Comparison of ENCODE assay signal across 8 cellular contexts in the genomic region with DNA sequence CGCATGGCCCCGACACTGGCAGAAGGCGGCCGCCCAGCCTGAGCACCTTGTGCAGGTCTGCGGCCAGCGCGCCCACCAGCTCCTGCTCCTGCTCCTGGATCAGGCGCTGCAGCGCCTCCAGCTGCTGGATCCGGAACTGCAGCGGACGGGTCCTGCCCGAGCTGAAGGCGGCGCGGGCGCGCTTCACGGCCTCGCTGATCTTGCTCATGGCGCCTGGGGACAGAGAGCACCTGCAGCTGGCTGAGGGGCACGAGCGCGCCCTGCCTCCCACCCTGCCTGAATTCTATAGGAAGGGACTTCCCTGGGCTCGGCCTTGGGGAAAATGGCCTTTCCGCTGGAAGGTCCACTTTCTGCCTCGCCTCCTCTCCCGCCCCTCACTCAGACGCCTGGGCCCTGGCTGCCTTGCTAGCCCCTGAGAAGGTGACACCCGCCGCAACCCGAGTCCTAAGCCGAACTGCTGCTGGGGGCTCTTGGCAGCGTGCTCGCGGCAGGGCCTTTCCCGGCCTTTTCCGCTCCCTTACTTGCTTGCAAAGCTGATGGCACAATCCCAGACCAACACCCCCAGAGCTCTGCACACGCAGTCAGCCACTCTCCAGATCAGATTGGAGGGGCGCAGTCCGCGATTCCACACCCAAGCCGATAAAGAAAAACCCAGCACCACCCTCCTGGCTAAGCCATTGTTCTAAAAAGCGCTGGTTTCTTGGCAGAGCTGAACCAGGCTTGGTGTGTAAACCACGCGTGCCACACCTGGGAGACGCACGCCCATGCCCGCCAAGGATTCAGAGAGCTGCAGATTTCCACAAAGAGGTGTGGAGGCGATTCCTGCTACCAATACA. TPM values are rescaled to one million over a fixed set of nuclear protein-coding genes. Genes with fewer than 3 reads are reported as not detected.
DNase-seq lines count a peak whose midpoint lies in the region; ATAC-seq and TF ChIP-seq lines count a peak whose summit lies in the region.

No MANE protein-coding gene starts in this region.

- TF ChIP-seq RAD21 in IMR-90 (IDR thresholded peaks at IDR 0.05; ENCODE audit: low read length) = peak; percentile 49; the same call in 1 of the 2 replicates

- no peak overlapping the region for H3K4me3 ChIP-seq in IMR-90 (ENCODE audit: insufficient read depth, low read depth, low read length)
- peak overlapping the region; percentile 56 for H3K4me3 ChIP-seq in right cardiac atrium (ENCODE audit: low read length)
- H3K4me3 ChIP-seq in psoas muscle = peak overlapping the region; percentile 68
- peak overlapping the region; percentile 47 for H3K4me3 ChIP-seq in upper lobe of right lung

- H3K27me3 ChIP-seq in IMR-90 (ENCODE audit: control insufficient read depth, insufficient read depth, low read length) (peaks cover 35% of the 10 kb centered on the region), right cardiac atrium (ENCODE audit: control insufficient read depth, insufficient read depth) (no peaks in the 10 kb centered on the region), psoas muscle (ENCODE audit: insufficient read depth in 3 of 3, low read length in 2 of 3) (no peaks in the 10 kb centered on the region), upper lobe of right lung (no peaks in the 10 kb centered on the region)

- H3K14ac ChIP-seq in IMR-90 (replicated peaks; ENCODE audit: low read depth, low read length) = no peak overlapping the region

- in situ Hi-C loops in IMR-90 (cut with MboI; ENCODE audit: low sequenced_read_pairs) = no loop called here

- H3K9ac ChIP-seq in IMR-90 (ENCODE audit: low read depth, low read length) = no peak overlapping the region

- no peaks in the 10 kb centered on the region for H3K79me1 ChIP-seq in IMR-90 (ENCODE audit: low read depth in 1 of 2, low read length in 2 of 2)

- no peak overlapping the region for H4K8ac ChIP-seq in IMR-90 (ENCODE audit: low read depth in 2 of 2, low read length in 2 of 2)

- no peak overlapping the region for H2BK5ac ChIP-seq in IMR-90 (ENCODE audit: low read depth, low read length, poor library complexity, severe bottlenecking)

- H3K36me3 ChIP-seq in IMR-90 (ENCODE audit: control insufficient read depth, insufficient read depth, low read length) (no peaks in the 10 kb centered on the region), psoas muscle (ENCODE audit: insufficient read depth in 1 of 2, low read depth in 1 of 2) (no peaks in the 10 kb centered on the region), upper lobe of right lung (no peaks in the 10 kb centered on the region)

- DNase-seq in ELF-1 (ENCODE audit: low read depth, low spot score) (peak; percentile 98), IMR-90 (peak; percentile 55), T-helper 1 cell (peak; percentile 54 to 79 (median 70)), right cardiac atrium (peak; percentile 90 to 97 (median 97)), psoas muscle (peak; percentile 93 to 96), upper lobe of right lung (peak; percentile 95)

- H2AK9ac ChIP-seq in IMR-90 (replicated peaks; ENCODE audit: low read depth, low read length, poor library complexity) = peak overlapping the region; percentile 76

- H3K9me3 ChIP-seq in IMR-90 (ENCODE audit: control insufficient read depth, insufficient read depth, low read length) (no peaks in the 10 kb centered on the region), right cardiac atrium (ENCODE audit: control insufficient read depth, low read length) (no peaks in the 10 kb centered on the region), psoas muscle (no peaks in the 10 kb centered on the region), upper lobe of right lung (no peaks in the 10 kb centered on the region)

- TF ChIP-seq POLR2A in IMR-90 (IDR thresholded peaks at IDR 0.05; ENCODE audit: low read depth, low read length) = no peak

- BruUV-seq in IMR-90 (replicated peaks; lab: Mats Ljungman, UMichigan) = no TSS peak

- no peak overlapping the region for H3K18ac ChIP-seq in IMR-90 (ENCODE audit: low read depth, low read length)

- H2BK15ac ChIP-seq in IMR-90 (ENCODE audit: low read depth, low read length) = no peak overlapping the region

- H4K91ac ChIP-seq in IMR-90 (ENCODE audit: insufficient read depth, low read depth, low read length) = no peak overlapping the region

- H3K4ac ChIP-seq in IMR-90 (ENCODE audit: low read depth, low read length) = no peak overlapping the region

- H3K9me1 ChIP-seq in IMR-90 (ENCODE audit: insufficient read depth, low read length) = no peaks in the 10 kb centered on the region

- H3K27ac ChIP-seq in IMR-90 (ENCODE audit: insufficient read depth, low read length) = no peak overlapping the region
- peak overlapping the region; percentile 48 for H3K27ac ChIP-seq in angular gyrus (ENCODE audit: low read depth, low read length)
- H3K27ac ChIP-seq in right cardiac atrium (ENCODE audit: low read length) = no peak overlapping the region
- peak overlapping the region; percentile 36 for H3K27ac ChIP-seq in psoas muscle
- H3K27ac ChIP-seq in upper lobe of right lung = peak overlapping the region; percentile 47

- H3K4me1 ChIP-seq in IMR-90 (ENCODE audit: control insufficient read depth, insufficient read depth, low read length) = no peaks in the 10 kb centered on the region
- no peaks in the 10 kb centered on the region for H3K4me1 ChIP-seq in right cardiac atrium (ENCODE audit: control insufficient read depth, insufficient read depth, low read length)
- peaks cover 6% of the 10 kb centered on the region for H3K4me1 ChIP-seq in psoas muscle
- H3K4me1 ChIP-seq in upper lobe of right lung = peaks cover 17% of the 10 kb centered on the region

- H3K23ac ChIP-seq in IMR-90 (ENCODE audit: low read depth, low read length) = no peak overlapping the region

- CTCF ChIA-PET in IMR-90 (lab: Yijun Ruan, JAX) = interaction anchor here (1.0 to 1.5 kb wide), 8 partner anchors 11 to 175 kb away, joined by 3 to 5 read pairs (median 4); no protein-coding TSS in a partner anchor

- H2BK20ac ChIP-seq in IMR-90 (ENCODE audit: low read depth, low read length) = no peak overlapping the region

- H2AK5ac ChIP-seq in IMR-90 (ENCODE audit: low read depth, low read length) = no peak overlapping the region

- H3K4me2 ChIP-seq in IMR-90 (ENCODE audit: low read depth, low read length) = peak overlapping the region; percentile 69; the same call in 1 of the 2 replicates

- POLR2A ChIA-PET in IMR-90 (lab: Charles Lee; ENCODE audit: unreplicated experiment) = no interaction called here

- ATAC-seq in IMR-90 (ENCODE audit: low read depth) (peak; percentile 96), right cardiac atrium (peak; percentile 88 to 89), psoas muscle (peak; percentile 92 to 98 (median 94)), upper lobe of right lung (peak; percentile 93), HG03135 (IDR thresholded peaks at IDR 0.05; ENCODE audit: unreplicated experiment) (no peak)

- H3K56ac ChIP-seq in IMR-90 (ENCODE audit: extremely low read depth, insufficient read depth, low read length) = no peak overlapping the region

- no peaks in the 10 kb centered on the region for H4K20me1 ChIP-seq in IMR-90 (ENCODE audit: insufficient read depth, low read length)

- H2BK120ac ChIP-seq in IMR-90 (ENCODE audit: low read depth, low read length) = no peak overlapping the region

- 30% methylated on average over 23 of the region's 50 CpGs; no CpG with 5 or more reads in 1 of the 2 experiments for WGBS in IMR-90 (ENCODE audit: extremely low coverage in 2 of 2, insufficient read length in 1 of 2), 2 experiments
- WGBS in right cardiac atrium = 19% methylated on average over 50 of the region's 50 CpGs
- 25 to 29% (median 28%) methylated on average over 40 to 50 of the region's 50 CpGs for WGBS in psoas muscle, 3 donors

- dilution Hi-C loops in IMR-90 (cut with HindIII; ENCODE audit: low sequenced_read_pairs, unreplicated experiment) = no loop called here

- H4K5ac ChIP-seq in IMR-90 (ENCODE audit: low read depth, low read length) = no peak overlapping the region

- peak overlapping the region; percentile 82 for H2AFZ ChIP-seq in IMR-90 (replicated peaks; ENCODE audit: low read length, poor library complexity)

- intact Hi-C loops in IMR-90 (cut with micrococcal nuclease) (no loop called here), right cardiac atrium (cut with DNase I) (loop anchor here in 1 of 4 donors (10.0 kb wide), 1 partner anchor 70 kb away; no protein-coding TSS in a partner anchor), psoas muscle (cut with DNase I) (no loop called here), upper lobe of right lung (cut with DNase I) (no loop called here)

- TF ChIP-seq CTCF in IMR-90 (conservative IDR thresholded peaks at IDR 0.05; ENCODE audit: low read depth, low read length) (peak; percentile 80), psoas muscle (IDR thresholded peaks at IDR 0.05) (peak; percentile 93), upper lobe of right lung (IDR thresholded peaks at IDR 0.05) (peak; percentile 93)

TF ChIP-seq in IMR-90, 13 proteins besides CTCF, POLR2A, EP300 and RAD21:
- TF ChIP-seq, protein P1, sequence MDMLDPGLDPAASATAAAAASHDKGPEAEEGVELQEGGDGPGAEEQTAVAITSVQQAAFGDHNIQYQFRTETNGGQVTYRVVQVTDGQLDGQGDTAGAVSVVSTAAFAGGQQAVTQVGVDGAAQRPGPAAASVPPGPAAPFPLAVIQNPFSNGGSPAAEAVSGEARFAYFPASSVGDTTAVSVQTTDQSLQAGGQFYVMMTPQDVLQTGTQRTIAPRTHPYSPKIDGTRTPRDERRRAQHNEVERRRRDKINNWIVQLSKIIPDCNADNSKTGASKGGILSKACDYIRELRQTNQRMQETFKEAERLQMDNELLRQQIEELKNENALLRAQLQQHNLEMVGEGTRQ (IDR thresholded peaks at IDR 0.05; ENCODE audit: low read depth, low read length) = no peak
- TF ChIP-seq SMC3 (IDR thresholded peaks at IDR 0.05; ENCODE audit: low read depth, low read length) (peak; percentile 3; the same call in 1 of the 2 replicates), MXI1 (IDR thresholded peaks at IDR 0.05; ENCODE audit: borderline replicate concordance, low read depth, low read length) (no peak), CEBPB (IDR thresholded peaks at IDR 0.05; ENCODE audit: low read depth, low read length) (no peak), RCOR1 (IDR thresholded peaks at IDR 0.05; ENCODE audit: insufficient replicate concordance, low read length) (no peak)

RNA-seq across cellular contexts. Expression of a gene that starts 3.0 kb away (rescaled TPM):
- total RNA-seq in IMR-90 (2012; rRNA removed) = not detected in 2 replicates
- not detected in 2 replicates for polyA plus RNA-seq in IMR-90 (2012; rRNA removed)
- not detected in 2 replicates for polyA plus RNA-seq in IMR-90 (2012; cell fraction: cytosol; rRNA removed)
- not detected in 2 replicates for polyA plus RNA-seq in IMR-90 (2012; cell fraction: nucleus; rRNA removed; ENCODE audit: low replicate concordance)
- under 1 TPM; 0.20 to 0.50 (median 0.23) TPM for total RNA-seq in right cardiac atrium
- 0.09 TPM for polyA plus RNA-seq in right cardiac atrium
- 1 to 10 TPM in 1 of 4 donors, under 1 TPM in 2, not detected in 1; 0.17 to 6.5 (median 0.24) TPM for total RNA-seq in psoas muscle
- under 1 TPM; 0.05 to 0.20 (median 0.12) TPM for polyA plus RNA-seq in psoas muscle
- total RNA-seq in upper lobe of right lung = 10.5 TPM

RNA-seq across cellular contexts. Expression of a gene that starts 28.8 kb away (rescaled TPM):
- not detected in 2 replicates for total RNA-seq in IMR-90 (2012; rRNA removed)
- polyA plus RNA-seq in IMR-90 (2012; rRNA removed) = not detected in 2 replicates
- not detected in 2 replicates for polyA plus RNA-seq in IMR-90 (2012; cell fraction: cytosol; rRNA removed)
- polyA plus RNA-seq in IMR-90 (2012; cell fraction: nucleus; rRNA removed; ENCODE audit: low replicate concordance) = not detected in 2 replicates
- total RNA-seq in right cardiac atrium = not detected
- not detected for polyA plus RNA-seq in right cardiac atrium
- 1 to 10 TPM in 1 of 4 donors, not detected in 3; 1.1 TPM for total RNA-seq in psoas muscle
- under 1 TPM; 0.01 to 0.08 (median 0.03) TPM for polyA plus RNA-seq in psoas muscle
- not detected for total RNA-seq in upper lobe of right lung

Comparison
In these comparisons a context has a peak if more than half of its experiments do, and no peak if none do; other contexts are left out.
1. H3K27ac ChIP-seq: peak in angular gyrus (single experiment), psoas muscle (single experiment) and upper lobe of right lung (single experiment); none in IMR-90 (single experiment) and right cardiac atrium (single experiment).
2. Peak in every context shown above with its lines, with median percentiles within 50 percentile points of each other: DNase-seq and CTCF ChIP-seq.